In genomic region chr2:215712850-215713230, GRCh38 we compare ENCODE assay signal across 1 cellular context.
TF ChIP-seq lines count a peak whose summit lies in the region.

No MANE protein-coding gene starts in this region.

TF ChIP-seq in IMR-90, 13 proteins besides CTCF, POLR2A, EP300 and RAD21 (continued from another document):
- no peak for TF ChIP-seq ELK1 (IDR thresholded peaks at IDR 0.05; ENCODE audit: borderline replicate concordance, low read depth, low read length)
- no peak for TF ChIP-seq MXI1 (IDR thresholded peaks at IDR 0.05; ENCODE audit: borderline replicate concordance, low read depth, low read length)
- no peak for TF ChIP-seq FOS (IDR thresholded peaks at IDR 0.05; ENCODE audit: low read depth, low read length)
- no peak for TF ChIP-seq RFX5 (IDR thresholded peaks at IDR 0.05; ENCODE audit: low read depth, low read length)
